ENCODE assay signal across 15 cellular contexts in genomic region chr22:42693763-42694683, GRCh38. TPM values are rescaled to one million over a fixed set of nuclear protein-coding genes. Genes with fewer than 3 reads are reported as not detected.
A peak's percentile ranks its signal among the peaks of the same experiment; 100 is the strongest.
DNase-seq lines count a peak whose midpoint lies in the region; ATAC-seq, FAIRE-seq and TF ChIP-seq lines count a peak whose summit lies in the region.
"Had no signal": no experiment of that assay in that cellular context is flagged by ENCODE, and none has a peak within 500 bp of the region (broad histone marks: within the 10 kb centered on the region; RNA-seq: fewer than 3 reads in every experiment).

No MANE protein-coding gene starts in this region.

- H2AFZ ChIP-seq in IMR-90 (replicated peaks; ENCODE audit: low read length, poor library complexity) = no peak overlapping the region

- no peak for FAIRE-seq in GM19239 (lab: Jason Lieb, UNC)

- no peak overlapping the region for H2BK120ac ChIP-seq in IMR-90 (ENCODE audit: low read depth, low read length)

- H4K8ac ChIP-seq in IMR-90 (ENCODE audit: low read depth in 2 of 2, low read length in 2 of 2) = no peak overlapping the region

- H3K27me3 ChIP-seq in BLaER1 (no peaks in the 10 kb centered on the region), IMR-90 (ENCODE audit: control insufficient read depth, insufficient read depth, low read length) (no peaks in the 10 kb centered on the region), right atrium auricular region (no peaks in the 10 kb centered on the region), skeletal muscle tissue (ENCODE audit: control insufficient read depth in 3 of 3, insufficient read depth in 3 of 3, low read length in 3 of 3) (no peaks in the 10 kb centered on the region)

- H3K4me3 ChIP-seq in BLaER1 (no peak overlapping the region), IMR-90 (ENCODE audit: insufficient read depth, low read depth, low read length) (no peak overlapping the region), right atrium auricular region (no peak overlapping the region), skeletal muscle tissue (ENCODE audit: low read length in 3 of 3) (no peak overlapping the region)

- H3K18ac ChIP-seq in IMR-90 (ENCODE audit: low read depth, low read length) = no peak overlapping the region

- WGBS in IMR-90 (ENCODE audit: extremely low coverage in 2 of 2, insufficient read length in 1 of 2), 2 experiments = 94% methylated on average over 24 of the region's 25 CpGs; no CpG with 5 or more reads in 1 of the 2 experiments

- H3K56ac ChIP-seq in IMR-90 (ENCODE audit: extremely low read depth, insufficient read depth, low read length) = no peak overlapping the region

- no peak overlapping the region for H3K14ac ChIP-seq in IMR-90 (replicated peaks; ENCODE audit: low read depth, low read length)

- H3K36me3 ChIP-seq in BLaER1 (no peaks in the 10 kb centered on the region), IMR-90 (ENCODE audit: control insufficient read depth, insufficient read depth, low read length) (peaks cover 32% of the 10 kb centered on the region), right atrium auricular region (peaks cover 45% of the 10 kb centered on the region), skeletal muscle tissue (ENCODE audit: control insufficient read depth in 3 of 3, insufficient read depth in 3 of 3, low read length in 3 of 3) (peaks cover 15 to 16% (median 16%) of the 10 kb centered on the region in 3 donors)

- H3K4ac ChIP-seq in IMR-90 (ENCODE audit: low read depth, low read length) = no peak overlapping the region

- H3K79me1 ChIP-seq in IMR-90 (ENCODE audit: low read depth in 1 of 2, low read length in 2 of 2) = peaks cover 18 to 40% of the 10 kb centered on the region in 2 experiments

- no TSS peak for BruUV-seq in IMR-90 (replicated peaks; lab: Mats Ljungman, UMichigan)

- no peak overlapping the region for H2BK5ac ChIP-seq in IMR-90 (ENCODE audit: low read depth, low read length, poor library complexity, severe bottlenecking)

- H3K4me1 ChIP-seq in BLaER1 = peaks cover 81% of the 10 kb centered on the region
- H3K4me1 ChIP-seq in IMR-90 (ENCODE audit: control insufficient read depth, insufficient read depth, low read length) = peaks cover 14% of the 10 kb centered on the region
- peaks cover 0 to 66% of the 10 kb centered on the region in 2 donors for H3K4me1 ChIP-seq in right atrium auricular region
- peaks cover 64 to 70% (median 64%) of the 10 kb centered on the region in 3 donors for H3K4me1 ChIP-seq in skeletal muscle tissue (ENCODE audit: control insufficient read depth in 3 of 3, insufficient read depth in 3 of 3, low read length in 3 of 3)

- TF ChIP-seq POLR2A in IMR-90 (IDR thresholded peaks at IDR 0.05; ENCODE audit: low read depth, low read length) = no peak

- peaks cover 4% of the 10 kb centered on the region for H3K9me1 ChIP-seq in IMR-90 (ENCODE audit: insufficient read depth, low read length)

- no peak overlapping the region for H2BK15ac ChIP-seq in IMR-90 (ENCODE audit: low read depth, low read length)

- H2AK5ac ChIP-seq in IMR-90 (ENCODE audit: low read depth, low read length) = 0 out of 2 replicates have a peak overlapping the region, but pooled peaks have one; percentile 39

- no peak for TF ChIP-seq RAD21 in IMR-90 (IDR thresholded peaks at IDR 0.05; ENCODE audit: low read length)

- H3K9ac ChIP-seq in BLaER1 = no peak overlapping the region
- no peak overlapping the region for H3K9ac ChIP-seq in IMR-90 (ENCODE audit: low read depth, low read length)
- peak overlapping the region in 2 of 3 donors; percentile 13 to 68 for H3K9ac ChIP-seq in skeletal muscle tissue (ENCODE audit: low read depth in 1 of 3, low read length in 3 of 3)

- H2BK20ac ChIP-seq in IMR-90 (ENCODE audit: low read depth, low read length) = no peak overlapping the region

- H3K9me3 ChIP-seq in BLaER1 (no peaks in the 10 kb centered on the region), IMR-90 (ENCODE audit: control insufficient read depth, insufficient read depth, low read length) (no peaks in the 10 kb centered on the region), right atrium auricular region (no peaks in the 10 kb centered on the region), skeletal muscle tissue (ENCODE audit: control insufficient read depth in 3 of 3, low read length in 3 of 3) (no peaks in the 10 kb centered on the region)

- H3K4me2 ChIP-seq in BLaER1 = peak overlapping the region; percentile 70
- no peak overlapping the region for H3K4me2 ChIP-seq in IMR-90 (ENCODE audit: low read depth, low read length)

- no peak overlapping the region; the same call in 1 of the 2 replicates for H3K27ac ChIP-seq in BLaER1
- H3K27ac ChIP-seq in IMR-90 (ENCODE audit: insufficient read depth, low read length) = no peak overlapping the region
- H3K27ac ChIP-seq in right atrium auricular region = peak overlapping the region; percentile 89 to 98
- H3K27ac ChIP-seq in skeletal muscle tissue (ENCODE audit: low read depth, low read length) = peak overlapping the region; percentile 97

- ATAC-seq in IMR-90 (ENCODE audit: low read depth) = no peak
- ATAC-seq: Panc1 had no signal

- no peak for TF ChIP-seq CTCF in IMR-90 (conservative IDR thresholded peaks at IDR 0.05; ENCODE audit: low read depth, low read length)
- TF ChIP-seq CTCF in right atrium auricular region (IDR thresholded peaks at IDR 0.05) = no peak

- no peak overlapping the region for H2AK9ac ChIP-seq in IMR-90 (replicated peaks; ENCODE audit: low read depth, low read length, poor library complexity)

- POLR2A ChIA-PET in IMR-90 (lab: Charles Lee; ENCODE audit: unreplicated experiment) = interaction anchor here (0.5 kb wide), 1 partner anchor 15 kb away, joined by 3 read pairs; no protein-coding TSS in a partner anchor

- no peak overlapping the region for H4K91ac ChIP-seq in IMR-90 (ENCODE audit: insufficient read depth, low read depth, low read length)

- CTCF ChIA-PET in IMR-90 (lab: Yijun Ruan, JAX) = no interaction called here

- no peak overlapping the region for H4K5ac ChIP-seq in IMR-90 (ENCODE audit: low read depth, low read length)

- H4K20me1 ChIP-seq in BLaER1 = no peaks in the 10 kb centered on the region
- H4K20me1 ChIP-seq in IMR-90 (ENCODE audit: insufficient read depth, low read length) = peaks cover 4% of the 10 kb centered on the region; the same call in 1 of the 2 replicates

- DNase-seq in IMR-90 (no peak), right atrium auricular region (ENCODE audit: low spot score) (no peak), A172 (ENCODE audit: low spot score) (no peak), GM19239 (ENCODE audit: insufficient read length, low spot score) (no peak), NCI-H1105 treated with DMSO at 0.1 percent for 48 hours (lab: John Stamatoyannopoulos, UW) (no peak)
- DNase-seq: CD4-positive, alpha-beta T cell; DMS53; H9; NCI-H187; NCI-H226; NCI-H524 treated with DMSO at 0.1 percent for 48 hours; SHP77 treated with DMSO at 0.1 percent for 48 hours had no signal

- dilution Hi-C loops in IMR-90 (cut with HindIII; ENCODE audit: low sequenced_read_pairs, unreplicated experiment) = no loop called here

- in situ Hi-C loops in IMR-90 (cut with MboI; ENCODE audit: low sequenced_read_pairs) = no loop called here

- intact Hi-C loops in IMR-90 (cut with micrococcal nuclease) = no loop called here

- H3K23ac ChIP-seq in IMR-90 (ENCODE audit: low read depth, low read length) = no peak overlapping the region

TF ChIP-seq in IMR-90, 13 proteins besides CTCF, POLR2A, EP300 and RAD21:
- TF ChIP-seq CEBPB (IDR thresholded peaks at IDR 0.05; ENCODE audit: low read depth, low read length) = no peak
TF ChIP-seq in IMR-90: peak in this region for 0.

RNA-seq across cellular contexts. Expression of gene A4GALT, which starts 26.6 kb away (rescaled TPM):
- total RNA-seq in IMR-90 (2012; rRNA removed) (1.6 and 1.9 TPM in 2 replicates), right atrium auricular region (10 to 100 TPM; 40.8 to 78.6 TPM), skeletal muscle tissue (18.3 TPM)
- 6.1 and 6.3 TPM in 2 replicates for polyA plus RNA-seq in IMR-90 (2012; rRNA removed)
- 3.4 and 8.7 TPM in 2 replicates for polyA plus RNA-seq in IMR-90 (2012; cell fraction: cytosol; rRNA removed)
- 3.6 and 6.1 TPM in 2 replicates for polyA plus RNA-seq in IMR-90 (2012; cell fraction: nucleus; rRNA removed; ENCODE audit: low replicate concordance)
- 1.8 and 3.4 TPM in 2 replicates for total RNA-seq in A172 (2014; rRNA removed; shearing (Covaris generic))
- total RNA-seq: CD4-positive, alpha-beta T cell had no signal

RNA-seq across cellular contexts. Expression of gene CYB5R3, which starts 44.8 kb away (rescaled TPM):
- total RNA-seq in IMR-90 (2012; rRNA removed) (37.5 and 44.1 TPM in 2 replicates), right atrium auricular region (100 to 1,000 TPM; 265 to 288 TPM), skeletal muscle tissue (28.7 TPM)
- 362 and 405 TPM in 2 replicates for polyA plus RNA-seq in IMR-90 (2012; rRNA removed)
- polyA plus RNA-seq in IMR-90 (2012; cell fraction: cytosol; rRNA removed) = 217 and 450 TPM in 2 replicates
- 98.1 and 215 TPM in 2 replicates for polyA plus RNA-seq in IMR-90 (2012; cell fraction: nucleus; rRNA removed; ENCODE audit: low replicate concordance)
- total RNA-seq in A172 (2014; rRNA removed; shearing (Covaris generic)) = 45.9 and 57.1 TPM in 2 replicates

RNA-seq across cellular contexts. Expression of gene ATP5MGL, which starts 53.6 kb away (rescaled TPM):
- 0.18 TPM in 1 of 2 replicates, not detected in the other for total RNA-seq in IMR-90 (2012; rRNA removed)
- not detected in 2 replicates for polyA plus RNA-seq in IMR-90 (2012; rRNA removed)
- not detected in 2 replicates for polyA plus RNA-seq in IMR-90 (2012; cell fraction: cytosol; rRNA removed)
- 0.10 TPM in 1 of 2 replicates, not detected in the other for polyA plus RNA-seq in IMR-90 (2012; cell fraction: nucleus; rRNA removed; ENCODE audit: low replicate concordance)
- not detected for total RNA-seq in right atrium auricular region
- not detected for total RNA-seq in skeletal muscle tissue
- not detected in 2 replicates for total RNA-seq in A172 (2014; rRNA removed; shearing (Covaris generic))

Comparison
In these comparisons a context has a peak if more than half of its experiments do, and no peak if none do; other contexts are left out.
1. H3K27ac ChIP-seq: peak in right atrium auricular region (2 of 2) and skeletal muscle tissue (single experiment); none in BLaER1 (single experiment) and IMR-90 (single experiment).
2. H3K9ac ChIP-seq: peak in skeletal muscle tissue (2 of 3); none in BLaER1 (single experiment) and IMR-90 (single experiment).